Comparison of ENCODE assay signal across 13 cellular contexts in genomic region chr1:204089044-204089751, GRCh38. TPM values are rescaled to one million over a fixed set of nuclear protein-coding genes. Genes with fewer than 3 reads are reported as not detected.
DNase-seq lines count a peak whose midpoint lies in the region; TF ChIP-seq lines count a peak whose summit lies in the region.
"Had no signal": no experiment of that assay in that cellular context is flagged by ENCODE, and none has a peak within 500 bp of the region (broad histone marks: within the 10 kb centered on the region; RNA-seq: fewer than 3 reads in every experiment).

No MANE protein-coding gene starts in this region.

- peak; percentile 33 for DNase-seq in NCI-H526 treated with DMSO at 0.1 percent for 48 hours (lab: John Stamatoyannopoulos, UW)
- no peak for DNase-seq in epithelial cell of prostate (ENCODE audit: low read depth, low spot score)
- peak in 1 of 2 experiments; percentile 57 for DNase-seq in mesothelial cell of epicardium (ENCODE audit: low spot score in 2 of 2, unreplicated experiment in 2 of 2)
- peak in 1 of 2 donors; percentile 83 for DNase-seq in suprapubic skin (ENCODE audit: low spot score in 2 of 2)
- no peak for DNase-seq in HuH-7.5 (ENCODE audit: low spot score)
- no peak for DNase-seq in activated gamma-delta T cell (lab: John Stamatoyannopoulos, UW)
- no peak for DNase-seq in NCI-H2107 (lab: John Stamatoyannopoulos, UW)
- no peak for DNase-seq in NCI-H345 (lab: John Stamatoyannopoulos, UW)
- DNase-seq: activated gamma-delta T cell treated with Interleukin-2 at 50 U/mL for 16 hours; NCI-H2171 treated with DMSO at 0.1 percent for 48 hours; stimulated activated CD4-positive, alpha-beta T cell treated with anti-CD3 and anti-CD28 coated beads, Interleukin-2, amount 100 ng/mL, for 24 hours; T1000 had no signal

- H3K9me3 Mint-ChIP-seq in mesothelial cell of epicardium, result no peaks in the 10 kb centered on the region

- WGBS in suprapubic skin, result 56% methylated on average over 15 of the region's 15 CpGs

- peak overlapping the region; percentile 26 for H3K4me3 ChIP-seq in suprapubic skin

- H3K27ac ChIP-seq in epithelial cell of prostate, result peak overlapping the region; percentile 59
- peak overlapping the region; percentile 91 for H3K27ac ChIP-seq in suprapubic skin
- H3K27ac ChIP-seq: HL-60 had no signal

- TF ChIP-seq EP300 in suprapubic skin (IDR thresholded peaks at IDR 0.05), result no peak

- TF ChIP-seq CTCF in mesothelial cell of epicardium (IDR thresholded peaks at IDR 0.05; ENCODE audit: unreplicated experiment), result no peak
- TF ChIP-seq CTCF in suprapubic skin (IDR thresholded peaks at IDR 0.05), result no peak

- H3K27ac Mint-ChIP-seq in mesothelial cell of epicardium, result peak overlapping the region; percentile 85

- H3K36me3 ChIP-seq in suprapubic skin, result no peaks in the 10 kb centered on the region

- H3K27me3 Mint-ChIP-seq in mesothelial cell of epicardium (ENCODE audit: low read depth), result no peaks in the 10 kb centered on the region

- H3K4me1 ChIP-seq in suprapubic skin, result peaks cover 69% of the 10 kb centered on the region

- H3K27me3 ChIP-seq in suprapubic skin, result no peaks in the 10 kb centered on the region

- no peaks in the 10 kb centered on the region for H3K36me3 Mint-ChIP-seq in mesothelial cell of epicardium

- TF ChIP-seq POLR2A in suprapubic skin (IDR thresholded peaks at IDR 0.05), result no peak

- H3K4me1 Mint-ChIP-seq in mesothelial cell of epicardium, result peaks cover 52% of the 10 kb centered on the region

- H3K9me3 ChIP-seq in suprapubic skin, result no peaks in the 10 kb centered on the region

- no peak overlapping the region for H3K4me3 Mint-ChIP-seq in mesothelial cell of epicardium

RNA-seq across cellular contexts. Expression of gene SOX13, which starts 16.3 kb away (rescaled TPM):
- total RNA-seq in mesothelial cell of epicardium (58.0 to 61.7 TPM (median 61.7 TPM) in 3 replicates), suprapubic skin (10 to 100 TPM; 10.1 to 20.6 (median 15.6) TPM)
